ENCODE assay signal across 1 cellular context in genomic region chr7:118803-119376, GRCh38.
TF ChIP-seq lines count a peak whose summit lies in the region.

No MANE protein-coding gene starts in this region.

TF ChIP-seq in K562, 482 proteins besides CTCF, POLR2A, EP300 and RAD21 (continued from another document):
- TF ChIP-seq ZNF609 (CRISPR knock-in tag; IDR thresholded peaks at IDR 0.05; ENCODE audit: borderline replicate concordance) = 0 out of 2 replicates have a peak, but pooled peaks have one; percentile 50
- TF ChIP-seq, protein P1, sequence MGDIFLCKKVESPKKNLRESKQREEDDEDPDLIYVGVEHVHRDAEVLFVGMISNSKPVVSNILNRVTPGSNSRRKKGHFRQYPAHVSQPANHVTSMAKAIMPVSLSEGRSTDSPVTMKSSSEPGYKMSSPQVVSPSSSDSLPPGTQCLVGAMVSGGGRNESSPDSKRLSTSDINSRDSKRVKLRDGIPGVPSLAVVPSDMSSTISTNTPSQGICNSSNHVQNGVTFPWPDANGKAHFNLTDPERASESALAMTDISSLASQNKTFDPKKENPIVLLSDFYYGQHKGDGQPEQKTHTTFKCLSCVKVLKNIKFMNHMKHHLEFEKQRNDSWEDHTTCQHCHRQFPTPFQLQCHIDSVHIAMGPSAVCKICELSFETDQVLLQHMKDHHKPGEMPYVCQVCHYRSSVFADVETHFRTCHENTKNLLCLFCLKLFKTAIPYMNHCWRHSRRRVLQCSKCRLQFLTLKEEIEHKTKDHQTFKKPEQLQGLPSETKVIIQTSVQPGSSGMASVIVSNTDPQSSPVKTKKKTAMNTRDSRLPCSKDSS (IDR thresholded peaks at IDR 0.05; ENCODE audit: low read depth, partially characterized antibody) = no peak
